1 cellular context compared by ENCODE assay signal in the genomic region with DNA sequence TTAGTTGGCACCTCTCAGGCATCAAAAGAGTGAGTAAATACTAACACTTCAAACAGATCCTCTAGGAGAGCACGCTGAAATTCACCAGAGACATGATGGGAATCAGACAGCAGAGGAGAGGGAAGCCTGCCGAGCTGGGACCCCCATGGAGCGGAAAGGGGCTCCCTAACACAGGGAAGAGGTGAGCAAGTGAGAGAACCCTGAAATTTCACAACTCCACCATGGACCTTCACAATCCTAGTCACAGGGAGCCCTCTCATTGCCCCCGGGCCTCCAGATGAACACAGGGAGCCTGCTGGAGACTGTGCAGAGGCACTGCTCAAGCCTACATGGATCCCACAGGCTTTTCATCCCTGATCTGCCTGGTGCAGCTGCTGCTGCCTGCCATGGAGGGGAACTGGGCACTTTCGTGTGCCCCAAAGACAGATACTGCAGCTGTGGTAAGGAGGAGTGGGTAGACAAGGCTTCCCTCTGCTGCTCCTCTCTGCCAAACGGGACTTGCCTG.
TF ChIP-seq lines count a peak whose summit lies in the region.

No MANE protein-coding gene starts in this region.

TF ChIP-seq in SK-N-SH, 30 proteins besides CTCF, POLR2A, EP300 and RAD21 (continued from another document):
- TF ChIP-seq SIN3A (IDR thresholded peaks at IDR 0.05; ENCODE audit: borderline replicate concordance, low read depth, low read length) (no peak), POLR2AphosphoS5 (IDR thresholded peaks at IDR 0.05; ENCODE audit: low read depth, low read length) (no peak), GABPA (IDR thresholded peaks at IDR 0.05; ENCODE audit: low read depth) (no peak), EZH2phosphoT487 (IDR thresholded peaks at IDR 0.05; ENCODE audit: borderline replicate concordance, low read depth) (no peak), TAF1 (IDR thresholded peaks at IDR 0.05; ENCODE audit: borderline replicate concordance, low read depth, low read length) (no peak), ELF1 (IDR thresholded peaks at IDR 0.05) (no peak), MEF2A (IDR thresholded peaks at IDR 0.05; ENCODE audit: borderline replicate concordance, low read depth) (no peak), SMC3 (IDR thresholded peaks at IDR 0.05; ENCODE audit: low read depth, low read length) (no peak), RXRA (IDR thresholded peaks at IDR 0.05; ENCODE audit: borderline replicate concordance, low read depth) (no peak), YY1 (IDR thresholded peaks at IDR 0.05; ENCODE audit: low read depth) (no peak), RCOR1 (IDR thresholded peaks at IDR 0.05; ENCODE audit: low read length) (no peak)
- TF ChIP-seq, protein P1, sequence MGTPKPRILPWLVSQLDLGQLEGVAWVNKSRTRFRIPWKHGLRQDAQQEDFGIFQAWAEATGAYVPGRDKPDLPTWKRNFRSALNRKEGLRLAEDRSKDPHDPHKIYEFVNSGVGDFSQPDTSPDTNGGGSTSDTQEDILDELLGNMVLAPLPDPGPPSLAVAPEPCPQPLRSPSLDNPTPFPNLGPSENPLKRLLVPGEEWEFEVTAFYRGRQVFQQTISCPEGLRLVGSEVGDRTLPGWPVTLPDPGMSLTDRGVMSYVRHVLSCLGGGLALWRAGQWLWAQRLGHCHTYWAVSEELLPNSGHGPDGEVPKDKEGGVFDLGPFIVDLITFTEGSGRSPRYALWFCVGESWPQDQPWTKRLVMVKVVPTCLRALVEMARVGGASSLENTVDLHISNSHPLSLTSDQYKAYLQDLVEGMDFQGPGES (IDR thresholded peaks at IDR 0.05; ENCODE audit: low read depth, low read length): no peak
- TF ChIP-seq, protein P2, sequence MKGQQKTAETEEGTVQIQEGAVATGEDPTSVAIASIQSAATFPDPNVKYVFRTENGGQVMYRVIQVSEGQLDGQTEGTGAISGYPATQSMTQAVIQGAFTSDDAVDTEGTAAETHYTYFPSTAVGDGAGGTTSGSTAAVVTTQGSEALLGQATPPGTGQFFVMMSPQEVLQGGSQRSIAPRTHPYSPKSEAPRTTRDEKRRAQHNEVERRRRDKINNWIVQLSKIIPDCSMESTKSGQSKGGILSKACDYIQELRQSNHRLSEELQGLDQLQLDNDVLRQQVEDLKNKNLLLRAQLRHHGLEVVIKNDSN (IDR thresholded peaks at IDR 0.05; ENCODE audit: borderline replicate concordance, low read depth): no peak
